8 cellular contexts compared by ENCODE assay signal in genomic region chr14:95156765-95157194, GRCh38. TPM values are rescaled to one million over a fixed set of nuclear protein-coding genes. Genes with fewer than 3 reads are reported as not detected.
DNase-seq lines count a peak whose midpoint lies in the region; ATAC-seq and TF ChIP-seq lines count a peak whose summit lies in the region.

No MANE protein-coding gene starts in this region.

- DNase-seq in NCI-H748 (lab: John Stamatoyannopoulos, UW; ENCODE audit: unreplicated experiment) (peak; percentile 72), NCI-H748 treated with DMSO at 0.1 percent for 48 hours (lab: John Stamatoyannopoulos, UW) (no peak), SJSA1 (ENCODE audit: low read depth in 1 of 2, low spot score in 2 of 2) (peak in 1 of 2 experiments; percentile 52), ascending aorta (ENCODE audit: low spot score in 2 of 2) (peak in 1 of 2 donors; percentile 65), NCI-H2196 treated with DMSO at 0.1 percent for 48 hours (lab: John Stamatoyannopoulos, UW; ENCODE audit: unreplicated experiment) (no peak)

- peaks cover 15% of the 10 kb centered on the region for H3K4me1 ChIP-seq in SJSA1 (replicated peaks)
- peaks cover 3 to 20% of the 10 kb centered on the region in 2 donors for H3K4me1 ChIP-seq in ascending aorta
- H3K4me1 ChIP-seq in iPS-15b (ENCODE audit: control insufficient read depth, insufficient read depth, low read length): peaks cover 3% of the 10 kb centered on the region
- peaks cover 15 to 25% (median 22%) of the 10 kb centered on the region in 3 donors for H3K4me1 ChIP-seq in skeletal muscle tissue (ENCODE audit: control insufficient read depth in 3 of 3, insufficient read depth in 3 of 3, low read length in 3 of 3)

- ATAC-seq in HG03025 (IDR thresholded peaks at IDR 0.05; ENCODE audit: low FRiP score, unreplicated experiment): peak; percentile 37

- TF ChIP-seq CTCF in ascending aorta (IDR thresholded peaks at IDR 0.05): no peak

- H3K4me3 ChIP-seq in SJSA1: peak overlapping the region; percentile 95
- peak overlapping the region; percentile 88 to 97 for H3K4me3 ChIP-seq in ascending aorta
- H3K4me3 ChIP-seq in iPS-15b (ENCODE audit: low read depth, low read length): peak overlapping the region; percentile 91
- H3K4me3 ChIP-seq in skeletal muscle tissue (ENCODE audit: low read length in 3 of 3): peak overlapping the region; percentile 76 to 79 (median 79)

- intact Hi-C loops in ascending aorta (cut with DNase I): loop anchor here (2.0 to 5.0 kb wide), 3 partner anchors 166 to 556 kb away; partner anchors contain the start of gene GLRX5

- H3K36me3 ChIP-seq in SJSA1 (peaks cover 13% of the 10 kb centered on the region), ascending aorta (no peaks in the 10 kb centered on the region), iPS-15b (ENCODE audit: control insufficient read depth, insufficient read depth, low read length) (no peaks in the 10 kb centered on the region), skeletal muscle tissue (ENCODE audit: control insufficient read depth in 3 of 3, insufficient read depth in 3 of 3, low read length in 3 of 3) (no peaks in the 10 kb centered on the region)

- H3K9me3 ChIP-seq in SJSA1 (replicated peaks) (no peaks in the 10 kb centered on the region), ascending aorta (no peaks in the 10 kb centered on the region), iPS-15b (ENCODE audit: control insufficient read depth, insufficient read depth, low read length) (no peaks in the 10 kb centered on the region), skeletal muscle tissue (ENCODE audit: control insufficient read depth in 3 of 3, low read length in 3 of 3) (no peaks in the 10 kb centered on the region)

- H3K27me3 ChIP-seq in SJSA1 (replicated peaks) (no peaks in the 10 kb centered on the region), ascending aorta (no peaks in the 10 kb centered on the region), iPS-15b (ENCODE audit: control insufficient read depth, insufficient read depth, low read length) (no peaks in the 10 kb centered on the region), skeletal muscle tissue (ENCODE audit: control insufficient read depth in 3 of 3, insufficient read depth in 3 of 3, low read length in 3 of 3) (no peaks in the 10 kb centered on the region)

- H3K27ac ChIP-seq in SJSA1 (peak overlapping the region; percentile 86), ascending aorta (peak overlapping the region; percentile 89 to 94), skeletal muscle tissue (ENCODE audit: low read depth, low read length) (peak overlapping the region; percentile 93)

- peak overlapping the region; percentile 62 for H3K9ac ChIP-seq in iPS-15b (ENCODE audit: low read depth, low read length)
- peak overlapping the region; percentile 87 to 97 (median 97) for H3K9ac ChIP-seq in skeletal muscle tissue (ENCODE audit: low read depth in 1 of 3, low read length in 3 of 3)

RNA-seq across cellular contexts. Expression of gene DICER1, which starts 0.5 kb away (rescaled TPM):
- total RNA-seq in SJSA1 (2014; rRNA removed; shearing (Covaris generic)): 28.6 and 61.9 TPM in 2 replicates
- total RNA-seq in ascending aorta (134 TPM), skeletal muscle tissue (107 TPM)
